Comparison of ENCODE assay signal across 8 cellular contexts in genomic region chr12:30694412-30694955, GRCh38. TPM values are rescaled to one million over a fixed set of nuclear protein-coding genes. Genes with fewer than 3 reads are reported as not detected.
DNase-seq lines count a peak whose midpoint lies in the region; ATAC-seq and TF ChIP-seq lines count a peak whose summit lies in the region.

No MANE protein-coding gene starts in this region.

- ATAC-seq in HG03432 (IDR thresholded peaks at IDR 0.05; ENCODE audit: unreplicated experiment) (peak; percentile 31), esophagus mucosa (no peak), HG02588 (IDR thresholded peaks at IDR 0.05; ENCODE audit: unreplicated experiment) (no peak)
- ATAC-seq in activated T-helper 17 cell treated with anti-CD3 and anti-CD28 coated beads, Interleukin-2, amount 50 U/mL, for 72 hours (replicated peaks): peak; percentile 25

- peaks cover 12% of the 10 kb centered on the region for H3K36me3 Mint-ChIP-seq in activated T-helper 17 cell treated with anti-CD3 and anti-CD28 coated beads, Interleukin-2, amount 50 U/mL, for 72 hours (ENCODE audit: low read depth)

- 9 to 13% methylated on average over 5 to 9 of the region's 9 CpGs for WGBS in transverse colon (ENCODE audit: low coverage in 1 of 2), 2 donors

- peak overlapping the region; percentile 92 for H3K4me3 Mint-ChIP-seq in activated T-helper 17 cell treated with anti-CD3 and anti-CD28 coated beads, Interleukin-2, amount 50 U/mL, for 72 hours

- peak; percentile 10 for DNase-seq in ELF-1 (ENCODE audit: low read depth, low spot score)
- DNase-seq in kidney tubule cell (ENCODE audit: low spot score): peak; percentile 62
- no peak for DNase-seq in transverse colon
- no peak for DNase-seq in inferior parietal cortex (ENCODE audit: extremely low spot score)

- no peak for TF ChIP-seq POLR2A in transverse colon (IDR thresholded peaks at IDR 0.05)

- H3K27ac ChIP-seq in transverse colon: peak overlapping the region; percentile 87 to 94 (median 90)

- no peak for TF ChIP-seq CTCF in transverse colon (IDR thresholded peaks at IDR 0.05)

- H3K27me3 Mint-ChIP-seq in activated T-helper 17 cell treated with anti-CD3 and anti-CD28 coated beads, Interleukin-2, amount 50 U/mL, for 72 hours: no peaks in the 10 kb centered on the region

- H3K27ac Mint-ChIP-seq in activated T-helper 17 cell treated with anti-CD3 and anti-CD28 coated beads, Interleukin-2, amount 50 U/mL, for 72 hours: peak overlapping the region; percentile 97

- no peak for TF ChIP-seq EP300 in transverse colon (IDR thresholded peaks at IDR 0.05; ENCODE audit: low read depth)

- intact Hi-C loops in transverse colon (cut with DNase I; ENCODE audit: low total_unique reads): loop anchor here (10.0 kb wide), 1 partner anchor 60 kb away; the partner anchor contains the start of gene CAPRIN2

- in situ Hi-C loops in transverse colon (cut with MboI; ENCODE audit: low pct_ligation_motif_present in 1 of 4, low pct_unique_long_range_greater_than_20kb in 1 of 4, low sequenced_read_pairs in 3 of 4): no loop called here

- peaks cover 12% of the 10 kb centered on the region for H3K4me1 Mint-ChIP-seq in activated T-helper 17 cell treated with anti-CD3 and anti-CD28 coated beads, Interleukin-2, amount 50 U/mL, for 72 hours

- no peaks in the 10 kb centered on the region for H3K9me3 ChIP-seq in transverse colon

- H3K27me3 ChIP-seq in transverse colon: no peaks in the 10 kb centered on the region

- no peaks in the 10 kb centered on the region for H3K9me3 Mint-ChIP-seq in activated T-helper 17 cell treated with anti-CD3 and anti-CD28 coated beads, Interleukin-2, amount 50 U/mL, for 72 hours

- no peaks in the 10 kb centered on the region for H3K36me3 ChIP-seq in transverse colon

- H3K4me3 ChIP-seq in transverse colon: peak overlapping the region; percentile 93 to 99 (median 96)

- peaks cover 13 to 36% (median 14%) of the 10 kb centered on the region in 4 donors for H3K4me1 ChIP-seq in transverse colon

RNA-seq across cellular contexts. Expression of gene IPO8, which starts 1.2 kb away (rescaled TPM):
- 10 to 100 TPM; 33.7 to 48.8 TPM for total RNA-seq in activated T-helper 17 cell treated with anti-CD3 and anti-CD28 coated beads, Interleukin-2, amount 50 U/mL, for 72 hours
- total RNA-seq in transverse colon (10 to 100 TPM; 35.2 to 73.9 (median 62.6) TPM), esophagus mucosa (29.7 TPM)

Comparison
In these comparisons a context has a peak if more than half of its experiments do, and no peak if none do; other contexts are left out.
1. DNase-seq: peak in ELF-1 (single experiment) and kidney tubule cell (single experiment); none in transverse colon (single experiment) and inferior parietal cortex (single experiment).
2. ATAC-seq: peak in HG03432 (single experiment) and activated T-helper 17 cell treated with anti-CD3 and anti-CD28 coated beads, Interleukin-2, amount 50 U/mL, for 72 hours (single experiment); none in esophagus mucosa (single experiment) and HG02588 (single experiment).